ENCODE assay signal across 12 cellular contexts in genomic region chr4:173835863-173836262, GRCh38.
DNase-seq lines count a peak whose midpoint lies in the region; ATAC-seq and TF ChIP-seq lines count a peak whose summit lies in the region.
"Had no signal": no experiment of that assay in that cellular context is flagged by ENCODE, and none has a peak within 500 bp of the region (broad histone marks: within the 10 kb centered on the region; RNA-seq: fewer than 3 reads in every experiment).

No MANE protein-coding gene starts in this region.

- H3K9me3 Mint-ChIP-seq in endodermal cell, result no peaks in the 10 kb centered on the region

- no peak overlapping the region for H3K4me3 Mint-ChIP-seq in endodermal cell
- H3K4me3 Mint-ChIP-seq: CD8-positive, alpha-beta memory T cell had no signal

- H3K27me3 Mint-ChIP-seq in endodermal cell (ENCODE audit: insufficient read depth), result peaks cover 11% of the 10 kb centered on the region

- H3K27ac ChIP-seq in endodermal cell (ENCODE audit: low read depth, low read length), result no peak overlapping the region

- ATAC-seq in GM21367 (IDR thresholded peaks at IDR 0.05; ENCODE audit: unreplicated experiment) (no peak), HG02759 (IDR thresholded peaks at IDR 0.05; ENCODE audit: unreplicated experiment) (no peak)

- H3K27me3 ChIP-seq in BE2C, result no peaks in the 10 kb centered on the region
- H3K27me3 ChIP-seq in endodermal cell (ENCODE audit: control insufficient read depth, insufficient read depth, low read length, poor library complexity, severe bottlenecking), result no peaks in the 10 kb centered on the region

- no peaks in the 10 kb centered on the region for H3K36me3 Mint-ChIP-seq in endodermal cell (ENCODE audit: low read depth)
- H3K36me3 Mint-ChIP-seq: CD8-positive, alpha-beta memory T cell had no signal

- H3K4me3 ChIP-seq in BE2C (ENCODE audit: low read depth, low read length), result no peak overlapping the region
- no peak overlapping the region for H3K4me3 ChIP-seq in endodermal cell (ENCODE audit: low read length)

- DNase-seq in BE2C (peak; percentile 91), NCI-H748 (lab: John Stamatoyannopoulos, UW; ENCODE audit: unreplicated experiment) (peak; percentile 86), endodermal cell (peak; percentile 60), medulla oblongata (ENCODE audit: extremely low spot score) (peak; percentile 14), UCSD-AML1 (lab: John Stamatoyannopoulos, UW; ENCODE audit: unreplicated experiment) (no peak), ureter (ENCODE audit: low spot score) (no peak)
- DNase-seq: CD8-positive, alpha-beta memory T cell; cortex of kidney; NCI-H526 treated with DMSO at 0.1 percent for 48 hours; T1000 had no signal

- H3K9me3 ChIP-seq in BE2C (no peaks in the 10 kb centered on the region), endodermal cell (ENCODE audit: control insufficient read depth, low read length) (no peaks in the 10 kb centered on the region)

- TF ChIP-seq CTCF in BE2C (IDR thresholded peaks at IDR 0.05; ENCODE audit: low read depth, low read length) (no peak), endodermal cell (conservative IDR thresholded peaks at IDR 0.05) (no peak)

- no peak overlapping the region for H3K9ac ChIP-seq in endodermal cell (ENCODE audit: extremely low read depth, low read length, poor library complexity, severe bottlenecking)

- H3K27ac Mint-ChIP-seq in endodermal cell, result no peak overlapping the region
- H3K27ac Mint-ChIP-seq: CD8-positive, alpha-beta memory T cell had no signal

- 53 to 67% methylated on average over 3 to 4 of the region's 4 CpGs for WGBS in endodermal cell (ENCODE audit: insufficient coverage in 1 of 2, insufficient read length in 1 of 2), 2 experiments

- no peaks in the 10 kb centered on the region for H3K36me3 ChIP-seq in BE2C
- H3K36me3 ChIP-seq in endodermal cell (ENCODE audit: control insufficient read depth, insufficient read depth, low read length), result no peaks in the 10 kb centered on the region

- H3K4me1 ChIP-seq in BE2C (peaks cover 30% of the 10 kb centered on the region), endodermal cell (ENCODE audit: control insufficient read depth, insufficient read depth, low read length) (no peaks in the 10 kb centered on the region)

- peaks cover 6% of the 10 kb centered on the region for H3K4me1 Mint-ChIP-seq in endodermal cell
- H3K4me1 Mint-ChIP-seq: CD8-positive, alpha-beta memory T cell had no signal

Comparison
In these comparisons a context has a peak if more than half of its experiments do, and no peak if none do; other contexts are left out.
1. DNase-seq: peak in BE2C (single experiment), NCI-H748 (single experiment), endodermal cell (single experiment) and medulla oblongata (single experiment); none in UCSD-AML1 (single experiment) and ureter (single experiment).